In genomic region chr6:18204691-18205090, GRCh38 we compare ENCODE assay signal across 28 cellular contexts.
"Had no signal": no experiment of that assay in that cellular context is flagged by ENCODE, and none has a peak within 500 bp of the region (broad histone marks: within the 10 kb centered on the region; RNA-seq: fewer than 3 reads in every experiment).

No MANE protein-coding gene starts in this region.

- H3K9me3 Mint-ChIP-seq: activated CD4-positive, alpha-beta memory T cell treated with anti-CD3 and anti-CD28 coated beads for 36 hours; activated CD4-positive, alpha-beta T cell treated with anti-CD3 and anti-CD28 coated beads, Interleukin-2, amount 10 ng/mL, durations not matched to agents 24 days and 14 days; activated naive CD4-positive, alpha-beta T cell treated with anti-CD3 and anti-CD28 coated beads, Interleukin-2, amount 10 ng/mL, durations not matched to agents 7 days and 5 days; activated naive CD4-positive, alpha-beta T cell treated with anti-CD3 and anti-CD28 coated beads, Interleukin-2, amount 50 U/mL, for 72 hours; activated naive CD8-positive, alpha-beta T cell treated with anti-CD3 and anti-CD28 coated beads, Interleukin-2, amount 10 ng/mL, durations not matched to agents 7 days and 5 days; activated T-cell treated with anti-CD3 and anti-CD28 coated beads, Interleukin-2, amount 50 U/mL, for 24 hours; activated T-cell treated with anti-CD3 and anti-CD28 coated beads, Interleukin-2, amount 50 U/mL, for 72 hours; central memory CD8-positive, alpha-beta T cell had no signal

- H3K27ac Mint-ChIP-seq: activated CD4-positive, alpha-beta memory T cell treated with anti-CD3 and anti-CD28 coated beads for 36 hours; activated CD4-positive, alpha-beta T cell treated with anti-CD3 and anti-CD28 coated beads for 36 hours; activated CD4-positive, alpha-beta T cell treated with anti-CD3 and anti-CD28 coated beads, Interleukin-2, amount 10 ng/mL, durations not matched to agents 24 days and 14 days; activated naive CD4-positive, alpha-beta T cell treated with anti-CD3 and anti-CD28 coated beads, Interleukin-2, amount 10 ng/mL, durations not matched to agents 7 days and 5 days; activated naive CD4-positive, alpha-beta T cell treated with anti-CD3 and anti-CD28 coated beads, Interleukin-2, amount 50 U/mL, for 72 hours; activated naive CD8-positive, alpha-beta T cell treated with anti-CD3 and anti-CD28 coated beads, Interleukin-2, amount 10 ng/mL, durations not matched to agents 7 days and 5 days; activated T-cell treated with anti-CD3 and anti-CD28 coated beads, Interleukin-2, amount 50 U/mL, for 24 hours; activated T-cell treated with anti-CD3 and anti-CD28 coated beads, Interleukin-2, amount 50 U/mL, for 72 hours had no signal

- H3K27me3 Mint-ChIP-seq: activated CD4-positive, alpha-beta memory T cell treated with anti-CD3 and anti-CD28 coated beads for 36 hours; activated CD4-positive, alpha-beta T cell treated with anti-CD3 and anti-CD28 coated beads for 36 hours; activated CD4-positive, alpha-beta T cell treated with anti-CD3 and anti-CD28 coated beads, Interleukin-2, amount 10 ng/mL, durations not matched to agents 24 days and 14 days; activated naive CD4-positive, alpha-beta T cell treated with anti-CD3 and anti-CD28 coated beads, Interleukin-2, amount 10 ng/mL, durations not matched to agents 7 days and 5 days; activated naive CD8-positive, alpha-beta T cell treated with anti-CD3 and anti-CD28 coated beads, Interleukin-2, amount 10 ng/mL, durations not matched to agents 7 days and 5 days; activated T-cell treated with anti-CD3 and anti-CD28 coated beads, Interleukin-2, amount 50 U/mL, for 24 hours; central memory CD8-positive, alpha-beta T cell had no signal

- FAIRE-seq: bronchial epithelial cell, colon had no signal

- H3K4me3 Mint-ChIP-seq: activated CD4-positive, alpha-beta memory T cell treated with anti-CD3 and anti-CD28 coated beads for 36 hours; activated CD4-positive, alpha-beta T cell treated with anti-CD3 and anti-CD28 coated beads for 36 hours; activated CD4-positive, alpha-beta T cell treated with anti-CD3 and anti-CD28 coated beads, Interleukin-2, amount 10 ng/mL, durations not matched to agents 24 days and 14 days; activated naive CD4-positive, alpha-beta T cell treated with anti-CD3 and anti-CD28 coated beads, Interleukin-2, amount 10 ng/mL, durations not matched to agents 7 days and 5 days; activated naive CD8-positive, alpha-beta T cell treated with anti-CD3 and anti-CD28 coated beads, Interleukin-2, amount 10 ng/mL, durations not matched to agents 7 days and 5 days; activated T-cell treated with anti-CD3 and anti-CD28 coated beads, Interleukin-2, amount 50 U/mL, for 24 hours; activated T-cell treated with anti-CD3 and anti-CD28 coated beads, Interleukin-2, amount 50 U/mL, for 72 hours; central memory CD8-positive, alpha-beta T cell had no signal

- H3K27me3 ChIP-seq: ascending aorta, brain microvascular endothelial cell, esophagus muscularis mucosa, foreskin keratinocyte, gastrocnemius medialis had no signal

- H3K27ac ChIP-seq: ascending aorta, brain microvascular endothelial cell, esophagus muscularis mucosa, foreskin keratinocyte, gastrocnemius medialis had no signal

- H3K4me1 Mint-ChIP-seq: activated CD4-positive, alpha-beta T cell treated with anti-CD3 and anti-CD28 coated beads for 36 hours; activated CD4-positive, alpha-beta T cell treated with anti-CD3 and anti-CD28 coated beads, Interleukin-2, amount 10 ng/mL, durations not matched to agents 24 days and 14 days; activated naive CD4-positive, alpha-beta T cell treated with anti-CD3 and anti-CD28 coated beads, Interleukin-2, amount 10 ng/mL, durations not matched to agents 7 days and 5 days; activated naive CD8-positive, alpha-beta T cell treated with anti-CD3 and anti-CD28 coated beads, Interleukin-2, amount 10 ng/mL, durations not matched to agents 7 days and 5 days; central memory CD8-positive, alpha-beta T cell had no signal

- DNase-seq: activated CD4-positive, alpha-beta memory T cell treated with anti-CD3 and anti-CD28 coated beads for 36 hours; activated CD4-positive, alpha-beta T cell treated with anti-CD3 and anti-CD28 coated beads for 36 hours; activated CD4-positive, alpha-beta T cell treated with anti-CD3 and anti-CD28 coated beads, Interleukin-2, amount 10 ng/mL, durations not matched to agents 24 days and 14 days; activated CD4-positive, CD25-positive, alpha-beta regulatory T cell; activated CD4-positive, CD25-positive, alpha-beta regulatory T cell treated with anti-CD3 and anti-CD28 coated beads, Interleukin-2, amount 50 U/mL, for 72 hours; activated CD8-positive, alpha-beta memory T cell treated with anti-CD3 and anti-CD28 coated beads, Interleukin-2, amount 50 U/mL, for 48 hours; activated gamma-delta T cell; activated naive CD4-positive, alpha-beta T cell; activated naive CD4-positive, alpha-beta T cell treated with anti-CD3 and anti-CD28 coated beads, Interleukin-2, amount 10 ng/mL, durations not matched to agents 7 days and 5 days; activated naive CD8-positive, alpha-beta T cell treated with anti-CD3 and anti-CD28 coated beads, Interleukin-2, amount 10 ng/mL, durations not matched to agents 7 days and 5 days; activated T-cell treated with anti-CD3 and anti-CD28 coated beads for 4 hours; activated T-cell treated with anti-CD3 and anti-CD28 coated beads, Interleukin-2, amount 50 U/mL, for 24 hours; activated T-cell treated with anti-CD3 and anti-CD28 coated beads, Interleukin-2, amount 50 U/mL, for 72 hours; cortex of kidney; dermis blood vessel endothelial cell; effector CD4-positive, alpha-beta T cell; erythroblast; foreskin keratinocyte; gastrocnemius medialis; glutamatergic neuron; T-helper 2 cell had no signal

- H3K9me3 ChIP-seq: ascending aorta, esophagus muscularis mucosa, gastrocnemius medialis had no signal

- ATAC-seq: activated CD4-positive, alpha-beta T cell treated with anti-CD3 and anti-CD28 coated beads for 36 hours; activated naive CD4-positive, alpha-beta T cell treated with anti-CD3 and anti-CD28 coated beads, Interleukin-2, amount 50 U/mL, for 72 hours; activated T-cell treated with anti-CD3 and anti-CD28 coated beads, Interleukin-2, amount 50 U/mL, for 72 hours; foreskin keratinocyte; gastrocnemius medialis had no signal

- H3K4me3 ChIP-seq: ascending aorta, esophagus muscularis mucosa, gastrocnemius medialis had no signal

- H3K4me1 ChIP-seq: foreskin keratinocyte, gastrocnemius medialis had no signal
